1 cellular context compared by ENCODE assay signal in genomic region chr12:111773801-111774551, GRCh38.
TF ChIP-seq lines count a peak whose summit lies in the region.

No MANE protein-coding gene starts in this region.

TF ChIP-seq in HepG2, 621 proteins besides CTCF, POLR2A, EP300 and RAD21 (continued from another document and continues in another):
- TF ChIP-seq IKZF4 (CRISPR knock-in tag; IDR thresholded peaks at IDR 0.05; ENCODE audit: borderline replicate concordance, low read depth, not compliant biosample characterization) (peak; percentile 38), SMAD9 (CRISPR knock-in tag; IDR thresholded peaks at IDR 0.05) (no peak), MED1 (CRISPR knock-in tag; IDR thresholded peaks at IDR 0.05) (peak; percentile 56), SNAI1 (CRISPR knock-in tag; IDR thresholded peaks at IDR 0.05; ENCODE audit: borderline replicate concordance) (no peak), HMG20B (CRISPR knock-in tag; conservative IDR thresholded peaks at IDR 0.05) (no peak; the same call in 1 of the 2 replicates), ZNF432 (CRISPR knock-in tag; IDR thresholded peaks at IDR 0.05; ENCODE audit: borderline replicate concordance) (no peak), E2F2 (CRISPR knock-in tag; IDR thresholded peaks at IDR 0.05; ENCODE audit: borderline replicate concordance) (no peak), ETS1 (CRISPR knock-in tag; IDR thresholded peaks at IDR 0.05) (no peak), SATB2 (CRISPR knock-in tag; IDR thresholded peaks at IDR 0.05) (no peak), ZMYM4 (CRISPR knock-in tag; IDR thresholded peaks at IDR 0.05) (no peak), TSC22D2 (CRISPR knock-in tag; IDR thresholded peaks at IDR 0.05; ENCODE audit: borderline replicate concordance) (no peak), ZFX (CRISPR knock-in tag; IDR thresholded peaks at IDR 0.05; ENCODE audit: low read depth) (0 out of 2 replicates have a peak, but pooled peaks have one; percentile 29), SNAPC4 (CRISPR knock-in tag; IDR thresholded peaks at IDR 0.05) (0 out of 2 replicates have a peak, but pooled peaks have one; percentile 35), PHF21A (CRISPR knock-in tag; IDR thresholded peaks at IDR 0.05) (peak; percentile 71), ARNT (IDR thresholded peaks at IDR 0.05) (no peak), ZMYM2 (CRISPR knock-in tag; IDR thresholded peaks at IDR 0.05) (no peak), RFX5 (IDR thresholded peaks at IDR 0.05; ENCODE audit: low read depth, low read length) (no peak), PRDM4 (CRISPR knock-in tag; IDR thresholded peaks at IDR 0.05; ENCODE audit: borderline replicate concordance) (no peak), ZFP62 (CRISPR knock-in tag; IDR thresholded peaks at IDR 0.05) (no peak), FOXP1 (IDR thresholded peaks at IDR 0.05) (0 out of 2 replicates have a peak, but pooled peaks have one; percentile 9), FOXP1 (CRISPR knock-in tag; IDR thresholded peaks at IDR 0.05) (peak; percentile 70), TERF1 (CRISPR knock-in tag; IDR thresholded peaks at IDR 0.05) (no peak), ZNF33A (CRISPR knock-in tag; IDR thresholded peaks at IDR 0.05; ENCODE audit: borderline replicate concordance) (no peak), JARID2 (CRISPR knock-in tag; IDR thresholded peaks at IDR 0.05; ENCODE audit: insufficient replicate concordance) (no peak), HDAC2 (CRISPR knock-in tag; IDR thresholded peaks at IDR 0.05) (peak; percentile 75; the same call in 1 of the 2 replicates), TFDP1 (CRISPR knock-in tag; IDR thresholded peaks at IDR 0.05; ENCODE audit: borderline replicate concordance) (peak; percentile 72; the same call in 1 of the 2 replicates), CEBPG (CRISPR knock-in tag; IDR thresholded peaks at IDR 0.05) (peak; percentile 54), CENPX (CRISPR knock-in tag; IDR thresholded peaks at IDR 0.05) (no peak), BCL6 (CRISPR knock-in tag; IDR thresholded peaks at IDR 0.05) (peak; percentile 47; the same call in 1 of the 2 replicates), ZFY (CRISPR knock-in tag; IDR thresholded peaks at IDR 0.05) (peak; percentile 36), STAT6 (CRISPR knock-in tag; IDR thresholded peaks at IDR 0.05; ENCODE audit: borderline replicate concordance) (0 out of 2 replicates have a peak, but pooled peaks have one; percentile 31)
- TF ChIP-seq, protein P1, sequence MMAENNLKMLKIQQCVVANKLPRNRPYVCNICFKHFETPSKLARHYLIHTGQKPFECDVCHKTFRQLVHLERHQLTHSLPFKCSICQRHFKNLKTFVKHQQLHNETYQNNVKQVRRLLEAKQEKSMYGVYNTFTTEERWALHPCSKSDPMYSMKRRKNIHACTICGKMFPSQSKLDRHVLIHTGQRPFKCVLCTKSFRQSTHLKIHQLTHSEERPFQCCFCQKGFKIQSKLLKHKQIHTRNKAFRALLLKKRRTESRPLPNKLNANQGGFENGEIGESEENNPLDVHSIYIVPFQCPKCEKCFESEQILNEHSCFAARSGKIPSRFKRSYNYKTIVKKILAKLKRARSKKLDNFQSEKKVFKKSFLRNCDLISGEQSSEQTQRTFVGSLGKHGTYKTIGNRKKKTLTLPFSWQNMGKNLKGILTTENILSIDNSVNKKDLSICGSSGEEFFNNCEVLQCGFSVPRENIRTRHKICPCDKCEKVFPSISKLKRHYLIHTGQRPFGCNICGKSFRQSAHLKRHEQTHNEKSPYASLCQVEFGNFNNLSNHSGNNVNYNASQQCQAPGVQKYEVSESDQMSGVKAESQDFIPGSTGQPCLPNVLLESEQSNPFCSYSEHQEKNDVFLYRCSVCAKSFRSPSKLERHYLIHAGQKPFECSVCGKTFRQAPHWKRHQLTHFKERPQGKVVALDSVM (CRISPR knock-in tag; IDR thresholded peaks at IDR 0.05) = no peak; the same call in 1 of the 2 replicates
- TF ChIP-seq, protein P2, sequence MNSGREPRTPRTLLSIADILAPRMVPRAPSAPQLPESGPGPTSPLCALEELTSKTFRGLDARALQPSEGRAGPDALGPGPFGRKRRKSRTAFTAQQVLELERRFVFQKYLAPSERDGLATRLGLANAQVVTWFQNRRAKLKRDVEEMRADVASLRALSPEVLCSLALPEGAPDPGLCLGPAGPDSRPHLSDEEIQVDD (CRISPR knock-in tag; IDR thresholded peaks at IDR 0.05; ENCODE audit: borderline replicate concordance) = no peak
- TF ChIP-seq, protein P3, sequence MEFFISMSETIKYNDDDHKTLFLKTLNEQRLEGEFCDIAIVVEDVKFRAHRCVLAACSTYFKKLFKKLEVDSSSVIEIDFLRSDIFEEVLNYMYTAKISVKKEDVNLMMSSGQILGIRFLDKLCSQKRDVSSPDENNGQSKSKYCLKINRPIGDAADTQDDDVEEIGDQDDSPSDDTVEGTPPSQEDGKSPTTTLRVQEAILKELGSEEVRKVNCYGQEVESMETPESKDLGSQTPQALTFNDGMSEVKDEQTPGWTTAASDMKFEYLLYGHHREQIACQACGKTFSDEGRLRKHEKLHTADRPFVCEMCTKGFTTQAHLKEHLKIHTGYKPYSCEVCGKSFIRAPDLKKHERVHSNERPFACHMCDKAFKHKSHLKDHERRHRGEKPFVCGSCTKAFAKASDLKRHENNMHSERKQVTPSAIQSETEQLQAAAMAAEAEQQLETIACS (CRISPR knock-in tag; IDR thresholded peaks at IDR 0.05) = no peak
- TF ChIP-seq, protein P4, sequence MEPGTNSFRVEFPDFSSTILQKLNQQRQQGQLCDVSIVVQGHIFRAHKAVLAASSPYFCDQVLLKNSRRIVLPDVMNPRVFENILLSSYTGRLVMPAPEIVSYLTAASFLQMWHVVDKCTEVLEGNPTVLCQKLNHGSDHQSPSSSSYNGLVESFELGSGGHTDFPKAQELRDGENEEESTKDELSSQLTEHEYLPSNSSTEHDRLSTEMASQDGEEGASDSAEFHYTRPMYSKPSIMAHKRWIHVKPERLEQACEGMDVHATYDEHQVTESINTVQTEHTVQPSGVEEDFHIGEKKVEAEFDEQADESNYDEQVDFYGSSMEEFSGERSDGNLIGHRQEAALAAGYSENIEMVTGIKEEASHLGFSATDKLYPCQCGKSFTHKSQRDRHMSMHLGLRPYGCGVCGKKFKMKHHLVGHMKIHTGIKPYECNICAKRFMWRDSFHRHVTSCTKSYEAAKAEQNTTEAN (CRISPR knock-in tag; conservative IDR thresholded peaks at IDR 0.05) = no peak; the same call in 1 of the 2 replicates
